Comparison of ENCODE assay signal across 26 cellular contexts in the genomic region with DNA sequence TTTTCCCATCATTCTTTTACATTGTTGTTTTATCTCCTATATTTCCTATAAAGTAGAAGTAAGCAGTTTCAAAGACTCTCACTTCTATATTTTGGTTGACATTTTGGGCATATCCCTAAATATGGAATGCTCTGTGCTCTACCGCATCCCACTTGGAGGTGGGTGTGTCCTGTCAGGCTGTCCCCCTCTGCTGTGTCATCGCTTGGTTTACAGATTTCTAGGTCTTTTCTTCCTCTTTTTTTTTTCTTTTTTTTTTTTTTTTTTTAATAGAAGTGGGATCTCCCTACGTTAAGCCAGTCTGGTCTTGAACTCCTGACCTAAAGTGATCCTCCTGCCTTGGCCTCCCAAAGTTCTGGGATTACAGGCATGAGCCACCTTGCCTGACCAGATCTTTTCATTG. TPM values are rescaled to one million over a fixed set of nuclear protein-coding genes. Genes with fewer than 3 reads are reported as not detected.
"Had no signal": no experiment of that assay in that cellular context is flagged by ENCODE, and none has a peak within 500 bp of the region (broad histone marks: within the 10 kb centered on the region; RNA-seq: fewer than 3 reads in every experiment).

No MANE protein-coding gene starts in this region.

- ATAC-seq: activated naive CD4-positive, alpha-beta T cell treated with anti-CD3 and anti-CD28 coated beads, Interleukin-2, amount 50 U/mL, for 72 hours; activated T-cell treated with anti-CD3 and anti-CD28 coated beads, Interleukin-2, amount 50 U/mL, for 72 hours; stimulated activated naive CD8-positive, alpha-beta T cell treated with anti-CD3 and anti-CD28 coated beads, Interleukin-15, Interleukin-2, amounts not matched to agents 100 U/mL and 50 U/mL, for 24 hours had no signal

- H3K27ac ChIP-seq: adrenal gland, breast epithelium, coronary artery, right atrium auricular region, tibial artery had no signal

- H3K4me3 Mint-ChIP-seq: activated T-cell treated with anti-CD3 and anti-CD28 coated beads, Interleukin-2, amount 50 U/mL, for 72 hours; nephron progenitor cell; T-helper 2 cell treated with Interferon-gamma antibody and Interleukin-4, amounts not matched to agents 5 μg/mL and 100 μg/mL, for 36 hours had no signal

- H3K9me3 ChIP-seq: adrenal gland had no signal

- H3K4me3 ChIP-seq: adrenal gland, breast epithelium, coronary artery, right atrium auricular region, tibial artery had no signal

- DNase-seq: activated CD4-positive, alpha-beta T cell treated with anti-CD3 and anti-CD28 coated beads, Interleukin-2, amount 50 U/mL, for 1 hour; activated CD8-positive, alpha-beta memory T cell treated with anti-CD3 and anti-CD28 coated beads, Interleukin-2, amount 50 U/mL, for 4 hours; activated effector memory CD4-positive, alpha-beta T cell treated with anti-CD3 and anti-CD28 coated beads, Interleukin-2, amount 50 U/mL, for 16 hours; activated T-cell treated with anti-CD3 and anti-CD28 coated beads, Interleukin-2, amount 50 U/mL, for 72 hours; adrenal gland; head of caudate nucleus; mesenchymal stem cell; nephron progenitor cell; stimulated activated CD4-positive, alpha-beta T cell treated with anti-CD3 and anti-CD28 coated beads, Interleukin-12 subunit alpha, Interleukin-12 subunit beta, amount 100 ng/mL, for 4 hours; stimulated activated CD4-positive, alpha-beta T cell treated with anti-CD3 and anti-CD28 coated beads, Interleukin-1b, Interleukin-23, amount 100 ng/mL, for 48 hours; stimulated activated naive CD8-positive, alpha-beta T cell treated with anti-CD3 and anti-CD28 coated beads, Interleukin-15, Interleukin-2, amounts not matched to agents 100 U/mL and 50 U/mL, for 24 hours; substantia nigra; tibial artery had no signal

- FAIRE-seq: astrocyte, frontal cortex had no signal

- H3K9me3 Mint-ChIP-seq: T-helper 2 cell treated with Interferon-gamma antibody and Interleukin-4, amounts not matched to agents 5 μg/mL and 100 μg/mL, for 36 hours had no signal

- H3K27me3 ChIP-seq: adrenal gland, breast epithelium, right atrium auricular region, tibial artery had no signal

- H3K27ac Mint-ChIP-seq: activated T-cell treated with anti-CD3 and anti-CD28 coated beads, Interleukin-2, amount 50 U/mL, for 72 hours; nephron progenitor cell; T-helper 2 cell treated with Interferon-gamma antibody and Interleukin-4, amounts not matched to agents 5 μg/mL and 100 μg/mL, for 36 hours had no signal

- H3K36me3 ChIP-seq: adrenal gland, breast epithelium, right atrium auricular region had no signal

- H3K4me1 ChIP-seq: breast epithelium, right atrium auricular region had no signal

RNA-seq across cellular contexts. Expression of gene SAG, which starts 60.0 kb away (rescaled TPM):
- total RNA-seq: adrenal gland, astrocyte, breast epithelium, kidney epithelial cell, liver, mucosa of gallbladder, posterior vena cava, urinary bladder had no signal
- polyA plus RNA-seq: esophagus, liver had no signal
